Comparison of ENCODE assay signal across 11 cellular contexts in the genomic region with DNA sequence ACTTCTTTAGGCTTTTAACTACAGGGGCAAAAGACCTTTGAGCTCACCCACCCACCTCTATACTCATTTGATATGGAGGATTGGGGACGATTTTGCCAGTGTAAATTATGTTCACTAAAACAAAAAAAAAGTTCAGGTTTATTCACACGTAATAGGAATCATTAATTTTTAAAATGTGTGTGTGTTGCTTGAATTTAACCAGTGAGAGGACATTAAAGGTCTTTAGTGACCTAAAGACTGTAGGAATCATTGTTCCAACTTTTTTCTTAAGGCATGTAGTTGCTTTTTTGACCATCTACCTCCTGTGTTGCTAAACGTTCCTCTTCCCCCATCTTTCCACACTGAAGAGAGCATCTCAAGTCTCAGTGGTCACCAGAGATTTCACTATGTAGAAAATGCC. TPM values are rescaled to one million over a fixed set of nuclear protein-coding genes. Genes with fewer than 3 reads are reported as not detected.
DNase-seq lines count a peak whose midpoint lies in the region; ATAC-seq and TF ChIP-seq lines count a peak whose summit lies in the region.
"Had no signal": no experiment of that assay in that cellular context is flagged by ENCODE, and none has a peak within 500 bp of the region (broad histone marks: within the 10 kb centered on the region; RNA-seq: fewer than 3 reads in every experiment).

No MANE protein-coding gene starts in this region.

- intact Hi-C loops in activated B cell treated with CpG ODN at 0.5 μM for 24 hours (cut with micrococcal nuclease): loop anchor here (2.0 kb wide), 1 partner anchor 1260 kb away; a partner anchor contains a TSS

- WGBS in SK-N-SH (ENCODE audit: low lambda C conversion rate): 38% methylated on average over 3 of the region's 3 CpGs
- whole genome bisulfite sequencing in smooth muscle cell (ENCODE audit: low lambda C conversion rate): 86% methylated on average over 3 of the region's 3 CpGs

- TF ChIP-seq CTCF in SK-N-SH (IDR thresholded peaks at IDR 0.05): no peak
- no peak for TF ChIP-seq CTCF in activated B cell treated with CpG ODN at 0.5 μM for 24 hours (IDR thresholded peaks at IDR 0.05)
- TF ChIP-seq CTCF in foreskin fibroblast (IDR thresholded peaks at IDR 0.05; ENCODE audit: low read depth, low read length): no peak
- TF ChIP-seq CTCF in smooth muscle cell (IDR thresholded peaks at IDR 0.05; ENCODE audit: borderline replicate concordance, insufficient read depth, poor library complexity, severe bottlenecking): no peak

- H3K9ac ChIP-seq in SK-N-SH: peak overlapping the region; percentile 83
- peak overlapping the region; percentile 79 for H3K9ac ChIP-seq in smooth muscle cell (ENCODE audit: low read depth)

- H3K4me2 ChIP-seq in SK-N-SH: peak overlapping the region; percentile 78
- H3K4me2 ChIP-seq in smooth muscle cell: peak overlapping the region; percentile 88

- H4K20me1 ChIP-seq in SK-N-SH (ENCODE audit: insufficient read depth) (no peaks in the 10 kb centered on the region), smooth muscle cell (ENCODE audit: low read depth) (no peaks in the 10 kb centered on the region)

- peak overlapping the region; percentile 19 for H3K27ac Mint-ChIP-seq in activated B cell treated with CpG ODN at 0.5 μM for 24 hours

- H3K4me3 ChIP-seq in SK-N-SH (ENCODE audit: low read depth in 2 of 2, low read length in 1 of 2) (peak overlapping the region; percentile 94 to 95), foreskin fibroblast (ENCODE audit: low read depth in 1 of 2, low read length in 2 of 2) (peak overlapping the region; percentile 82 to 92), smooth muscle cell (peak overlapping the region; percentile 84)

- H3K27ac ChIP-seq in SK-N-SH (ENCODE audit: low read depth in 2 of 2, low read length in 1 of 2) (no peak overlapping the region), smooth muscle cell (ENCODE audit: low read depth) (no peak overlapping the region)

- no peak for TF ChIP-seq RAD21 in SK-N-SH (IDR thresholded peaks at IDR 0.05; ENCODE audit: low read length)

- H3K4me3 Mint-ChIP-seq in activated B cell treated with CpG ODN at 0.5 μM for 24 hours: peak overlapping the region; percentile 99

- H2AFZ ChIP-seq in SK-N-SH (ENCODE audit: low read depth) (no peak overlapping the region), smooth muscle cell (ENCODE audit: low read depth) (no peak overlapping the region)

- no peak for ATAC-seq in SK-N-SH treated with all-trans-retinoic acid at 6 μM for 48 hours
- ATAC-seq in activated B cell treated with CpG ODN at 0.5 μM for 24 hours (ENCODE audit: low read depth): no peak
- no peak for ATAC-seq in HG03039 (IDR thresholded peaks at IDR 0.05; ENCODE audit: unreplicated experiment)
- no peak for ATAC-seq in left lobe of liver

- H3K27me3 ChIP-seq in SK-N-SH (ENCODE audit: insufficient read depth) (no peaks in the 10 kb centered on the region), smooth muscle cell (ENCODE audit: low read depth) (no peaks in the 10 kb centered on the region)

- H3K79me2 ChIP-seq in SK-N-SH (ENCODE audit: insufficient read depth): peaks cover 40% of the 10 kb centered on the region
- H3K79me2 ChIP-seq in smooth muscle cell (ENCODE audit: low read depth): peaks cover 28% of the 10 kb centered on the region

- H3K9me3 ChIP-seq in SK-N-SH (no peaks in the 10 kb centered on the region), smooth muscle cell (replicated peaks; ENCODE audit: low read depth) (no peaks in the 10 kb centered on the region)

- H3K36me3 ChIP-seq in SK-N-SH (replicated peaks in 1 of 2; ENCODE audit: control insufficient read depth in 1 of 2, insufficient read depth in 2 of 2, low read length in 1 of 2) (peaks cover 48 to 49% of the 10 kb centered on the region in 2 experiments), smooth muscle cell (ENCODE audit: low read depth) (peaks cover 11% of the 10 kb centered on the region)

- H3K9me2 ChIP-seq in SK-N-SH: no peaks in the 10 kb centered on the region

- H3K4me1 Mint-ChIP-seq in activated B cell treated with CpG ODN at 0.5 μM for 24 hours: peaks cover 40% of the 10 kb centered on the region

- H3K27me3 Mint-ChIP-seq in activated B cell treated with CpG ODN at 0.5 μM for 24 hours: no peaks in the 10 kb centered on the region

- no peaks in the 10 kb centered on the region for H3K9me3 Mint-ChIP-seq in activated B cell treated with CpG ODN at 0.5 μM for 24 hours

- POLR2A ChIA-PET in SK-N-SH (lab: Yijun Ruan, JAX) (no interaction called here), activated B cell treated with CpG ODN at 0.5 μM for 24 hours (lab: Charles Lee) (interaction anchor here (1.7 to 3.5 kb wide), 3 partner anchors 38 to 188 kb away, joined by 8 to 56 read pairs (median 11); a partner anchor contains a TSS)

- peaks cover 55% of the 10 kb centered on the region for H3K36me3 Mint-ChIP-seq in activated B cell treated with CpG ODN at 0.5 μM for 24 hours (ENCODE audit: low read depth)

- peaks cover 6 to 26% of the 10 kb centered on the region in 2 experiments; a peak in 2 of 4 replicates for H3K4me1 ChIP-seq in SK-N-SH (ENCODE audit: control insufficient read depth in 1 of 2, insufficient read depth in 2 of 2, low read depth in 1 of 2, low read length in 1 of 2)
- peaks cover 11% of the 10 kb centered on the region for H3K4me1 ChIP-seq in smooth muscle cell (ENCODE audit: low read depth)

- H3F3A ChIP-seq in SK-N-SH (replicated peaks; ENCODE audit: insufficient read depth) (peaks cover 6% of the 10 kb centered on the region), smooth muscle cell (ENCODE audit: low read depth) (no peaks in the 10 kb centered on the region)

- DNase-seq in SK-N-SH: no peak
- DNase-seq in activated B cell treated with CpG ODN at 0.5 μM for 24 hours: no peak
- DNase-seq in foreskin fibroblast: no peak
- DNase-seq in smooth muscle cell (lab: John Stamatoyannopoulos, UW; ENCODE audit: unreplicated experiment): no peak
- no peak for DNase-seq in left lobe of liver (ENCODE audit: low spot score)
- no peak for DNase-seq in kidney tubule cell (ENCODE audit: low spot score)
- DNase-seq: 8988T; activated CD4-positive, alpha-beta T cell treated with anti-CD3 and anti-CD28 coated beads for 4 hours had no signal

- TF ChIP-seq EP300 in SK-N-SH (IDR thresholded peaks at IDR 0.05; ENCODE audit: borderline replicate concordance in 1 of 2, low read depth in 1 of 2, low read length in 1 of 2): no peak

- CTCF ChIA-PET in SK-N-SH (lab: Yijun Ruan, JAX) (interaction anchor here (0.9 to 9.4 kb wide), 17 partner anchors 9 to 802 kb away, joined by 3 to 124 read pairs (median 17); a partner anchor contains a TSS), activated B cell treated with CpG ODN at 0.5 μM for 24 hours (lab: Charles Lee) (interaction anchor here (2.2 to 6.3 kb wide), 2 partner anchors 85 to 90 kb away, joined by 11 to 54 read pairs; no protein-coding TSS in a partner anchor)

TF ChIP-seq in SK-N-SH, 30 proteins besides CTCF, POLR2A, EP300 and RAD21 (continues in another document):
- no peak for TF ChIP-seq SIN3A (IDR thresholded peaks at IDR 0.05; ENCODE audit: borderline replicate concordance, low read depth, low read length)
- no peak for TF ChIP-seq EZH2phosphoT487 (IDR thresholded peaks at IDR 0.05; ENCODE audit: borderline replicate concordance, low read depth)
- TF ChIP-seq TAF1 (IDR thresholded peaks at IDR 0.05; ENCODE audit: borderline replicate concordance, low read depth, low read length): no peak

TF ChIP-seq in SK-N-SH treated with all-trans-retinoic acid at 6 μM for 48 hours, 23 proteins besides CTCF, POLR2A, EP300 and RAD21 (continues in another document):
- no peak for TF ChIP-seq OSR1 (CRISPR knock-in tag; IDR thresholded peaks at IDR 0.05)
- TF ChIP-seq, protein P1, sequence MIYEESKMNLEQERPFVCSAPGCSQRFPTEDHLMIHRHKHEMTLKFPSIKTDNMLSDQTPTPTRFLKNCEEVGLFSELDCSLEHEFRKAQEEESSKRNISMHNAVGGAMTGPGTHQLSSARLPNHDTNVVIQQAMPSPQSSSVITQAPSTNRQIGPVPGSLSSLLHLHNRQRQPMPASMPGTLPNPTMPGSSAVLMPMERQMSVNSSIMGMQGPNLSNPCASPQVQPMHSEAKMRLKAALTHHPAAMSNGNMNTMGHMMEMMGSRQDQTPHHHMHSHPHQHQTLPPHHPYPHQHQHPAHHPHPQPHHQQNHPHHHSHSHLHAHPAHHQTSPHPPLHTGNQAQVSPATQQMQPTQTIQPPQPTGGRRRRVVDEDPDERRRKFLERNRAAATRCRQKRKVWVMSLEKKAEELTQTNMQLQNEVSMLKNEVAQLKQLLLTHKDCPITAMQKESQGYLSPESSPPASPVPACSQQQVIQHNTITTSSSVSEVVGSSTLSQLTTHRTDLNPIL (CRISPR knock-in tag; IDR thresholded peaks at IDR 0.05; ENCODE audit: low read depth): no peak

RNA-seq across cellular contexts. Expression of a gene that starts 1.1 kb away (rescaled TPM):
- 191 and 212 TPM in 2 replicates for polyA plus RNA-seq in SK-N-SH (2012; rRNA removed)
- polyA plus RNA-seq in SK-N-SH (2012; cell fraction: cytosol; rRNA removed): 287 and 438 TPM in 2 replicates
- 78.4 and 137 TPM in 2 replicates for polyA plus RNA-seq in SK-N-SH (2012; cell fraction: nucleus; rRNA removed)
- total RNA-seq in activated B cell treated with CpG ODN at 0.5 μM for 24 hours: 122 and 146 TPM in 2 replicates
- 178 and 255 TPM in 2 replicates for total RNA-seq in smooth muscle cell
- 202 and 225 TPM in 2 replicates for polyA plus RNA-seq in smooth muscle cell
- total RNA-seq in left lobe of liver: 36.7 TPM

RNA-seq across cellular contexts. Expression of a gene that starts 24.6 kb away (rescaled TPM):
- polyA plus RNA-seq in SK-N-SH (2012; rRNA removed) (not detected in 2 replicates), smooth muscle cell (not detected in 2 replicates)
- not detected in 2 replicates for polyA plus RNA-seq in SK-N-SH (2012; cell fraction: cytosol; rRNA removed)
- 0.06 TPM in 1 of 2 replicates, not detected in the other for polyA plus RNA-seq in SK-N-SH (2012; cell fraction: nucleus; rRNA removed)
- total RNA-seq in activated B cell treated with CpG ODN at 0.5 μM for 24 hours (2.8 and 3.3 TPM in 2 replicates), smooth muscle cell (0.40 and 0.54 TPM in 2 replicates), left lobe of liver (0.58 TPM)
- total RNA-seq: M059J had no signal

RNA-seq across cellular contexts. Expression of a gene that starts 31.1 kb away (rescaled TPM):
- polyA plus RNA-seq in SK-N-SH (2012; rRNA removed): not detected in 2 replicates
- polyA plus RNA-seq in SK-N-SH (2012; cell fraction: cytosol; rRNA removed): 0.01 TPM in 1 of 2 replicates, not detected in the other
- polyA plus RNA-seq in SK-N-SH (2012; cell fraction: nucleus; rRNA removed): 0.07 TPM in 1 of 2 replicates, not detected in the other
- not detected in 2 replicates for total RNA-seq in activated B cell treated with CpG ODN at 0.5 μM for 24 hours
- not detected in 2 replicates for total RNA-seq in smooth muscle cell
- not detected in 2 replicates for polyA plus RNA-seq in smooth muscle cell
- total RNA-seq in left lobe of liver: not detected
- total RNA-seq: M059J had no signal

RNA-seq across cellular contexts. Expression of a gene that starts 37.2 kb away (rescaled TPM):
- polyA plus RNA-seq in SK-N-SH (2012; rRNA removed): 0.18 and 0.19 TPM in 2 replicates
- 0.04 and 0.05 TPM in 2 replicates for polyA plus RNA-seq in SK-N-SH (2012; cell fraction: cytosol; rRNA removed)
- 0.45 and 0.91 TPM in 2 replicates for polyA plus RNA-seq in SK-N-SH (2012; cell fraction: nucleus; rRNA removed)
- total RNA-seq in activated B cell treated with CpG ODN at 0.5 μM for 24 hours: 1.3 and 1.9 TPM in 2 replicates
- 1.1 and 1.3 TPM in 2 replicates for total RNA-seq in smooth muscle cell
- polyA plus RNA-seq in smooth muscle cell: 0.52 TPM in 1 of 2 replicates, not detected in the other
- 0.40 TPM for total RNA-seq in left lobe of liver

RNA-seq across cellular contexts. Expression of a gene that starts 37.3 kb away (rescaled TPM):
- polyA plus RNA-seq in SK-N-SH (2012; rRNA removed) (5.5 and 8.0 TPM in 2 replicates), smooth muscle cell (3.2 and 3.7 TPM in 2 replicates)
- polyA plus RNA-seq in SK-N-SH (2012; cell fraction: cytosol; rRNA removed): 4.6 and 4.7 TPM in 2 replicates
- polyA plus RNA-seq in SK-N-SH (2012; cell fraction: nucleus; rRNA removed): 19.0 and 27.0 TPM in 2 replicates
- total RNA-seq in activated B cell treated with CpG ODN at 0.5 μM for 24 hours (49.1 and 58.1 TPM in 2 replicates), smooth muscle cell (9.3 and 10.3 TPM in 2 replicates), left lobe of liver (29.8 TPM)
